1 cellular context compared by ENCODE assay signal in the genomic region with DNA sequence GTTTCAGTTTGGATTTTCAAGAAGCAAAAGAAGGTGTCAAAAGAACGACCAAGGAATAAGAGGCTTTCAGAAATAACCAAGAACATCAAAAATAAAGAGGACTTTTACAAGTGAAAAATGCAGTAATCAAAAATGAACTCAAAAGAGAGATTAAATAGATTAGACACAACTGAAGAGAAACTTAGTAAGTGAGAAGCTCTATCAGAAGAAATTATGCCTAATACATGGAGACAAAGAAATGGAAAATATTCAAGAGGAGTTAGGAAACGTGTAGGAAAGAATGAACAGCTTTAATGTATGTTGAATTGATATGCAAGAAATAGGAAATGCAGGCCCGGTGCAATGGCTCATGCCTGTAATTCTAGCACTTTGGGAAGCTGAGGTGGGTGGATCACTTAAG.
TF ChIP-seq lines count a peak whose summit lies in the region.

No MANE protein-coding gene starts in this region.

TF ChIP-seq in SK-N-SH, 30 proteins besides CTCF, POLR2A, EP300 and RAD21 (continued from another document):
- TF ChIP-seq, protein P1, sequence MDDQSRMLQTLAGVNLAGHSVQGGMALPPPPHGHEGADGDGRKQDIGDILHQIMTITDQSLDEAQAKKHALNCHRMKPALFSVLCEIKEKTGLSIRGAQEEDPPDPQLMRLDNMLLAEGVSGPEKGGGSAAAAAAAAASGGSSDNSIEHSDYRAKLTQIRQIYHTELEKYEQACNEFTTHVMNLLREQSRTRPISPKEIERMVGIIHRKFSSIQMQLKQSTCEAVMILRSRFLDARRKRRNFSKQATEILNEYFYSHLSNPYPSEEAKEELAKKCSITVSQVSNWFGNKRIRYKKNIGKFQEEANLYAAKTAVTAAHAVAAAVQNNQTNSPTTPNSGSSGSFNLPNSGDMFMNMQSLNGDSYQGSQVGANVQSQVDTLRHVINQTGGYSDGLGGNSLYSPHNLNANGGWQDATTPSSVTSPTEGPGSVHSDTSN (IDR thresholded peaks at IDR 0.05): no peak
